26 cellular contexts compared by ENCODE assay signal in genomic region chr10:61138728-61139127, GRCh38.
"Had no signal": no experiment of that assay in that cellular context is flagged by ENCODE, and none has a peak within 500 bp of the region (broad histone marks: within the 10 kb centered on the region; RNA-seq: fewer than 3 reads in every experiment).

No MANE protein-coding gene starts in this region.

- H3K27ac ChIP-seq: ascending aorta, body of pancreas, SK-N-MC, VCaP had no signal

- H3K9me3 Mint-ChIP-seq: activated CD4-positive, alpha-beta memory T cell treated with anti-CD3 and anti-CD28 coated beads, Interleukin-2, amount 10 ng/mL, durations not matched to agents 7 days and 5 days; activated naive CD8-positive, alpha-beta T cell treated with anti-CD3 and anti-CD28 coated beads, Interleukin-2, amount 10 ng/mL, durations not matched to agents 7 days and 5 days; activated T-cell treated with anti-CD3 and anti-CD28 coated beads, Interleukin-2, amount 50 U/mL, for 72 hours; activated T-helper 2 cell treated with anti-CD3 and anti-CD28 coated beads, Interferon-gamma antibody, Interleukin-2, Interleukin-4, amounts not matched to agents 10 μg/mL and 5 μg/mL and 100 μg/mL, durations not matched to agents 14 hours and 24 hours and 36 hours; T-cell had no signal

- H3K4me3 ChIP-seq: ascending aorta, body of pancreas, SK-N-MC had no signal

- H3K36me3 ChIP-seq: ascending aorta had no signal

- H3K4me1 Mint-ChIP-seq: activated CD4-positive, alpha-beta memory T cell treated with anti-CD3 and anti-CD28 coated beads, Interleukin-2, amount 10 ng/mL, durations not matched to agents 7 days and 5 days; activated CD4-positive, alpha-beta T cell treated with anti-CD3 and anti-CD28 coated beads for 36 hours; activated naive CD8-positive, alpha-beta T cell treated with anti-CD3 and anti-CD28 coated beads, Interleukin-2, amount 10 ng/mL, durations not matched to agents 7 days and 5 days; T-cell had no signal

- H3K4me1 ChIP-seq: ascending aorta, body of pancreas had no signal

- H3K27ac Mint-ChIP-seq: activated CD4-positive, alpha-beta memory T cell treated with anti-CD3 and anti-CD28 coated beads, Interleukin-2, amount 10 ng/mL, durations not matched to agents 7 days and 5 days; activated CD4-positive, alpha-beta T cell treated with anti-CD3 and anti-CD28 coated beads for 36 hours; activated naive CD8-positive, alpha-beta T cell treated with anti-CD3 and anti-CD28 coated beads, Interleukin-2, amount 10 ng/mL, durations not matched to agents 7 days and 5 days; activated T-cell treated with anti-CD3 and anti-CD28 coated beads, Interleukin-2, amount 50 U/mL, for 72 hours; activated T-helper 2 cell treated with anti-CD3 and anti-CD28 coated beads, Interferon-gamma antibody, Interleukin-2, Interleukin-4, amounts not matched to agents 10 μg/mL and 5 μg/mL and 100 μg/mL, durations not matched to agents 14 hours and 24 hours and 36 hours; T-cell had no signal

- ATAC-seq: activated CD4-positive, alpha-beta T cell treated with anti-CD3 and anti-CD28 coated beads for 36 hours; activated T-cell treated with anti-CD3 and anti-CD28 coated beads, Interleukin-2, amount 50 U/mL, for 72 hours; body of pancreas; Panc1; Right ventricle myocardium inferior; T-cell had no signal

- DNase-seq: activated CD4-positive, alpha-beta memory T cell treated with anti-CD3 and anti-CD28 coated beads, Interleukin-2, amount 10 ng/mL, durations not matched to agents 7 days and 5 days; activated CD4-positive, alpha-beta T cell treated with anti-CD3 and anti-CD28 coated beads for 36 hours; activated CD4-positive, alpha-beta T cell treated with anti-CD3 and anti-CD28 coated beads, Interleukin-2, amount 50 U/mL, for 1 hour; activated naive CD4-positive, alpha-beta T cell treated with anti-CD3 and anti-CD28 coated beads, Interleukin-2, amount 50 U/mL, for 16 hours; activated naive CD8-positive, alpha-beta T cell treated with anti-CD3 and anti-CD28 coated beads, Interleukin-2, amount 10 ng/mL, durations not matched to agents 7 days and 5 days; activated T-cell treated with anti-CD3 and anti-CD28 coated beads for 4 hours; activated T-cell treated with anti-CD3 and anti-CD28 coated beads, Interleukin-2, amount 50 U/mL, for 72 hours; body of pancreas; central memory CD4-positive, alpha-beta T cell; Karpas-422; MM.1S; NCI-H1105; NCI-H1436 treated with DMSO at 0.1 percent for 48 hours; NCI-H187; NCI-H2081 treated with DMSO at 0.1 percent for 48 hours; NCI-H526; NCI-H82; RPMI8226; T-cell; T-helper 2 cell had no signal

- H3K4me3 Mint-ChIP-seq: activated CD4-positive, alpha-beta memory T cell treated with anti-CD3 and anti-CD28 coated beads, Interleukin-2, amount 10 ng/mL, durations not matched to agents 7 days and 5 days; activated CD4-positive, alpha-beta T cell treated with anti-CD3 and anti-CD28 coated beads for 36 hours; activated naive CD8-positive, alpha-beta T cell treated with anti-CD3 and anti-CD28 coated beads, Interleukin-2, amount 10 ng/mL, durations not matched to agents 7 days and 5 days; activated T-cell treated with anti-CD3 and anti-CD28 coated beads, Interleukin-2, amount 50 U/mL, for 72 hours; T-cell had no signal

- H3K9me3 ChIP-seq: ascending aorta, body of pancreas had no signal

- H3K27me3 Mint-ChIP-seq: activated CD4-positive, alpha-beta T cell treated with anti-CD3 and anti-CD28 coated beads for 36 hours; T-cell had no signal

- H3K27me3 ChIP-seq: ascending aorta, body of pancreas had no signal

- H3K36me3 Mint-ChIP-seq: activated naive CD8-positive, alpha-beta T cell treated with anti-CD3 and anti-CD28 coated beads, Interleukin-2, amount 10 ng/mL, durations not matched to agents 7 days and 5 days; T-cell had no signal
